ENCODE assay signal across 8 cellular contexts in the genomic region with DNA sequence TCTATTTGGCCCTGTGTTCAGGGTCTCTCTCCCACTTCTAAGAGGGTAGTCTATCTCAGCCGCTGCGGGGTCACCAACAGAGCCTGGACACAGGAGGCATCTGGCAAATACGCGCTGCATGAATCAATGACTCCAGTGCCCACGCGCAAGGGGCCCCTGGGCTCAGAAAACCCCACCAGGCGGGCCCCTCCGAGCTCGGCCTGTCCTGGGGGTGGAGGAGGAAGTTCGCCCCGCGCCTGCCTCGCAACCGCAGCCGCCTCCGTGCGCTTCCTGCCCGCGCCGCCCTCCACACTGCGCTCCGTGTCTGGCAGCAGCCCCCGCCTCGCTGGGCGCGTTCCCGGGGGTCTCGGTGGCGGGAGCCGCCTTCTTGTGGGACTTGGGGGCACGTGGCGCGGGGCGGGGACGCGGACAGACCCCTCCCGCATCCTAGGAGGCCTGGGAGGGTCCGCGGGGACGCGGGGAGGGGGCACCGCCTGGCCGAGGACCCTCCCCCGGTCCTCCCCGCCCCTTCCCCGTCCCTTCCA. TPM values are rescaled to one million over a fixed set of nuclear protein-coding genes. Genes with fewer than 3 reads are reported as not detected.
DNase-seq lines count a peak whose midpoint lies in the region; ATAC-seq, FAIRE-seq and TF ChIP-seq lines count a peak whose summit lies in the region.

No MANE protein-coding gene starts in this region.

- H3K27me3 ChIP-seq in mononuclear cell (ENCODE audit: insufficient read depth, low read length) = no peaks in the 10 kb centered on the region

- POLR2A ChIA-PET in WTC11 (lab: Charles Lee) = no interaction called here

- peak overlapping the region; percentile 56 for H3K4me3 Mint-ChIP-seq in WTC11
- H3K4me3 Mint-ChIP-seq in chondrocyte (ENCODE audit: unreplicated experiment) = peak overlapping the region; percentile 46

- no peak for FAIRE-seq in frontal cortex (lab: Jason Lieb, UNC)

- H3K4me1 ChIP-seq in mononuclear cell (ENCODE audit: insufficient read depth, low read length) = peaks cover 57% of the 10 kb centered on the region

- H3K9me3 Mint-ChIP-seq in WTC11 (no peaks in the 10 kb centered on the region), chondrocyte (ENCODE audit: low read depth) (no peaks in the 10 kb centered on the region)

- DNase-seq in GM12864 (ENCODE audit: low read depth) = no peak
- DNase-seq in WTC11 (ENCODE audit: low spot score) = no peak
- DNase-seq in chondrocyte (ENCODE audit: low spot score) = no peak
- DNase-seq in stimulated activated naive CD4-positive, alpha-beta T cell treated with Interleukin-2 at 50 U/mL for 16 hours (lab: John Stamatoyannopoulos, UW) = peak; percentile 50
- no peak for DNase-seq in ureter (ENCODE audit: low spot score)
- no peak for DNase-seq in frontal cortex (ENCODE audit: low spot score in 2 of 2)

- H3K27ac Mint-ChIP-seq in WTC11 (no peak overlapping the region), chondrocyte (ENCODE audit: unreplicated experiment) (no peak overlapping the region)

- no peaks in the 10 kb centered on the region for H3K36me3 Mint-ChIP-seq in WTC11
- no peaks in the 10 kb centered on the region for H3K36me3 Mint-ChIP-seq in chondrocyte (ENCODE audit: low read depth)

- ATAC-seq in HG03135 (IDR thresholded peaks at IDR 0.05; ENCODE audit: unreplicated experiment) (peak; percentile 16), WTC11 (peak; percentile 4)

- CTCF ChIA-PET in WTC11 (lab: Charles Lee) = no interaction called here

- H3K4me1 Mint-ChIP-seq in WTC11 (peaks cover 19% of the 10 kb centered on the region), chondrocyte (ENCODE audit: low read depth) (peaks cover 39% of the 10 kb centered on the region)

- no peaks in the 10 kb centered on the region for H3K9me3 ChIP-seq in mononuclear cell (ENCODE audit: low read depth, low read length)

- H3K27me3 Mint-ChIP-seq in WTC11 (ENCODE audit: low read depth) = peaks cover 55% of the 10 kb centered on the region
- H3K27me3 Mint-ChIP-seq in chondrocyte (ENCODE audit: low read depth) = no peaks in the 10 kb centered on the region

- H3K4me3 ChIP-seq in GM12864 (ENCODE audit: low read depth, low read length) (peak overlapping the region; percentile 71), mononuclear cell (ENCODE audit: low read length) (peak overlapping the region; percentile 67)

- TF ChIP-seq CTCF in GM12864 (IDR thresholded peaks at IDR 0.05; ENCODE audit: low read depth, low read length, missing control alignments) = no peak
- TF ChIP-seq CTCF in WTC11 (IDR thresholded peaks at IDR 0.05) = no peak
- TF ChIP-seq CTCF in chondrocyte (IDR thresholded peaks at IDR 0.05) = no peak

TF ChIP-seq in WTC11, 78 proteins besides CTCF, POLR2A, EP300 and RAD21:
- TF ChIP-seq GABPB1 (CRISPR knock-in tag; IDR thresholded peaks at IDR 0.05) = no peak
- TF ChIP-seq ZNF232 (CRISPR knock-in tag; IDR thresholded peaks at IDR 0.05) = no peak
- TF ChIP-seq, protein P1, sequence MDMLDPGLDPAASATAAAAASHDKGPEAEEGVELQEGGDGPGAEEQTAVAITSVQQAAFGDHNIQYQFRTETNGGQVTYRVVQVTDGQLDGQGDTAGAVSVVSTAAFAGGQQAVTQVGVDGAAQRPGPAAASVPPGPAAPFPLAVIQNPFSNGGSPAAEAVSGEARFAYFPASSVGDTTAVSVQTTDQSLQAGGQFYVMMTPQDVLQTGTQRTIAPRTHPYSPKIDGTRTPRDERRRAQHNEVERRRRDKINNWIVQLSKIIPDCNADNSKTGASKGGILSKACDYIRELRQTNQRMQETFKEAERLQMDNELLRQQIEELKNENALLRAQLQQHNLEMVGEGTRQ (CRISPR knock-in tag; IDR thresholded peaks at IDR 0.05) = 0 out of 2 replicates have a peak, but pooled peaks have one; percentile 24
- no peak for TF ChIP-seq OVOL2 (CRISPR knock-in tag; IDR thresholded peaks at IDR 0.05; ENCODE audit: borderline replicate concordance)

RNA-seq across cellular contexts. Expression of a gene that starts 0.8 kb away (rescaled TPM):
- total RNA-seq in WTC11 (2021) (120 to 129 TPM (median 126 TPM) in 3 replicates), chondrocyte (35.3 to 41.6 TPM (median 41.1 TPM) in 3 replicates), mononuclear cell (13.5 TPM), ureter (68.7 TPM), frontal cortex (4.1 TPM)
